10 cellular contexts compared by ENCODE assay signal in the genomic region with DNA sequence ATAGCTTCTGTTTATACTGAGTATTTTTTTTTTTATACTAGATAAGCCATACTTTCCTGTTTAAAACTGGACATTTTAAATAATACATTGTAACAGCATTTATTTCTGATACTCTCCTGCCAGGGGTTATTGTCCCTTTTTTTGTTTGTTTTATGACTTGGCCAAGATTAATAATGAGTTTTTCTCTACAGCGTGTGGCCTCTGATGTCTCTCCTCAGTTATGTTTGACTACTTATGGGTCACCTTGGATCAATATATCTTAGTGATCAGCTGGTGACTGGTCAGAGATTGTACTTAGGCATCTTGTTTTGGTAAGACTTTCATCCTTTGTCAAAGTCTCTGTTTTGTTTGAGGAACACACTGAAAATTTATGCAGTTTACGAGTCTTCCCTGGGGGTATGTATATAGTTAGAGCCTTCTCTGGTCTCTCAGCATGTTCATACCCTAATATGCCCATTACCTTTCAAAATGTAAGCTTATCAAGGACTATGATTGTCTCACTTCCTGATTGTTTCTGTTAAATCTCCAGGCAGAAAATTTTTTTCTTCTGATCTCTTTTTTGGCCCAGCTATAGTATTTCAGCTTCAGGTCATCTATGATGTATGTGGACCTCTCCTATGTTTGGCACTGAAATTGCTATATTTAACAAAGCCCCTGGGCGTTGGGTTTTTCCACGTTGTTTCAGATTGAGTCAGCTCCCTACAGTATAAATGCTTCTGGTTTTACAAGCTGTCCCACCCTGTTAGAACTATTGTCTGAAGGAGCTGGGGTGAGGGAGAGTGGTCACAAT.
DNase-seq lines count a peak whose midpoint lies in the region; ATAC-seq and TF ChIP-seq lines count a peak whose summit lies in the region.
"Had no signal": no experiment of that assay in that cellular context is flagged by ENCODE, and none has a peak within 500 bp of the region (broad histone marks: within the 10 kb centered on the region; RNA-seq: fewer than 3 reads in every experiment).

No MANE protein-coding gene starts in this region.

- H3K27ac Mint-ChIP-seq in chondrocyte (ENCODE audit: unreplicated experiment) = peak overlapping the region; percentile 9

- peak; percentile 80 for DNase-seq in GM06990 (ENCODE audit: extremely low read depth, insufficient read length)
- DNase-seq in chondrocyte (ENCODE audit: low spot score) = no peak
- DNase-seq in DMS79 treated with DMSO at 0.1 percent for 48 hours (lab: John Stamatoyannopoulos, UW) = no peak
- no peak for DNase-seq in MM.1S
- DNase-seq in amygdala (lab: John Stamatoyannopoulos, UW) = no peak
- DNase-seq in lower lobe of right lung = no peak
- DNase-seq: DMS53, NCI-H1930 had no signal

- peaks cover 19% of the 10 kb centered on the region for H3K9me3 Mint-ChIP-seq in chondrocyte (ENCODE audit: low read depth)

- H3F3A ChIP-seq in MM.1S (ENCODE audit: insufficient read depth, low read length) = no peaks in the 10 kb centered on the region

- TF ChIP-seq CTCF in GM06990 (IDR thresholded peaks at IDR 0.05; ENCODE audit: insufficient read depth, low read length, poor library complexity, severe bottlenecking) = no peak
- TF ChIP-seq CTCF in chondrocyte (IDR thresholded peaks at IDR 0.05) = no peak
- no peak for TF ChIP-seq CTCF in MM.1S (IDR thresholded peaks at IDR 0.05; ENCODE audit: low read length)
- no peak for TF ChIP-seq CTCF in lower lobe of right lung (IDR thresholded peaks at IDR 0.05)

- H3K4me1 Mint-ChIP-seq in chondrocyte (ENCODE audit: low read depth) = peaks cover 22% of the 10 kb centered on the region

- no peak overlapping the region for H2AFZ ChIP-seq in MM.1S (ENCODE audit: low read length)

- peaks cover 19% of the 10 kb centered on the region for H3K36me3 Mint-ChIP-seq in chondrocyte (ENCODE audit: low read depth)

- H3K27me3 Mint-ChIP-seq in chondrocyte (ENCODE audit: low read depth) = no peaks in the 10 kb centered on the region

- intact Hi-C loops in lower lobe of right lung (cut with DNase I) = no loop called here

- no peaks in the 10 kb centered on the region for H3K36me3 ChIP-seq in GM06990 (ENCODE audit: control insufficient read depth, insufficient read depth, low read length)
- H3K36me3 ChIP-seq in MM.1S (replicated peaks; ENCODE audit: insufficient read depth, low read length) = no peaks in the 10 kb centered on the region
- no peaks in the 10 kb centered on the region for H3K36me3 ChIP-seq in lower lobe of right lung

- H3K9me3 ChIP-seq in MM.1S (replicated peaks; ENCODE audit: insufficient read depth, low read length) (no peaks in the 10 kb centered on the region), lower lobe of right lung (no peaks in the 10 kb centered on the region)

- H3K9ac ChIP-seq in MM.1S (ENCODE audit: low read length) = no peak overlapping the region

- no peaks in the 10 kb centered on the region for H3K27me3 ChIP-seq in GM06990 (replicated peaks; ENCODE audit: control insufficient read depth, insufficient read depth, low read length)
- H3K27me3 ChIP-seq in MM.1S (replicated peaks; ENCODE audit: insufficient read depth, low read length) = no peaks in the 10 kb centered on the region
- H3K27me3 ChIP-seq in lower lobe of right lung (ENCODE audit: low read depth) = no peaks in the 10 kb centered on the region

- no peak overlapping the region for H3K4me2 ChIP-seq in MM.1S (ENCODE audit: low read depth, low read length)

- no peaks in the 10 kb centered on the region for H3K4me1 ChIP-seq in MM.1S (ENCODE audit: low read length)
- H3K4me1 ChIP-seq in lower lobe of right lung = no peaks in the 10 kb centered on the region

- H3K9me2 ChIP-seq in MM.1S (replicated peaks; ENCODE audit: insufficient read depth, low read length) = no peaks in the 10 kb centered on the region

- H3K4me3 ChIP-seq in GM06990 (replicated peaks; ENCODE audit: low read depth, low read length) (no peak overlapping the region; the same call in 1 of the 2 replicates), MM.1S (ENCODE audit: low read length) (no peak overlapping the region), lower lobe of right lung (no peak overlapping the region)

- H4K20me1 ChIP-seq in MM.1S (ENCODE audit: insufficient read depth, low read length) = no peaks in the 10 kb centered on the region

- H3K4me3 Mint-ChIP-seq in chondrocyte (ENCODE audit: unreplicated experiment) = no peak overlapping the region

- ATAC-seq in GM21515 (IDR thresholded peaks at IDR 0.05; ENCODE audit: unreplicated experiment) (peak; percentile 62), HG03521 (IDR thresholded peaks at IDR 0.05; ENCODE audit: unreplicated experiment) (peak; percentile 43), lower lobe of right lung (no peak)

- H3K79me2 ChIP-seq in MM.1S (ENCODE audit: low read length) = no peaks in the 10 kb centered on the region

- no peak overlapping the region for H3K27ac ChIP-seq in MM.1S (ENCODE audit: low read length)
- no peak overlapping the region for H3K27ac ChIP-seq in lower lobe of right lung

Comparison
In these comparisons a context has a peak if more than half of its experiments do, and no peak if none do; other contexts are left out.
1. ATAC-seq: peak in GM21515 (single experiment) and HG03521 (single experiment); none in lower lobe of right lung (0 of 2).